In genomic region chr17:78360371-78361226, GRCh38 we compare ENCODE assay signal across 8 cellular contexts. TPM values are rescaled to one million over a fixed set of nuclear protein-coding genes. Genes with fewer than 3 reads are reported as not detected.
DNase-seq lines count a peak whose midpoint lies in the region; ATAC-seq and TF ChIP-seq lines count a peak whose summit lies in the region.

No MANE protein-coding gene starts in this region.

- H3K9me3 Mint-ChIP-seq in stimulated activated naive CD8-positive, alpha-beta T cell treated with anti-CD3 and anti-CD28 coated beads, Interleukin-15, Interleukin-2, amounts not matched to agents 100 ng/mL and 50 ng/mL, for 24 hours: no peaks in the 10 kb centered on the region

- TF ChIP-seq CTCF in Loucy (conservative IDR thresholded peaks at IDR 0.05; ENCODE audit: low read length) (peak; percentile 86), foreskin fibroblast (IDR thresholded peaks at IDR 0.05; ENCODE audit: low read depth, low read length) (peak; percentile 96), neural cell (IDR thresholded peaks at IDR 0.05; ENCODE audit: poor library complexity, severe bottlenecking) (peak; percentile 83)

- H3K4me3 Mint-ChIP-seq in stimulated activated naive CD8-positive, alpha-beta T cell treated with anti-CD3 and anti-CD28 coated beads, Interleukin-15, Interleukin-2, amounts not matched to agents 100 ng/mL and 50 ng/mL, for 24 hours: peak overlapping the region; percentile 74

- peaks cover 24% of the 10 kb centered on the region for H3K4me1 ChIP-seq in Loucy (ENCODE audit: insufficient read depth, low read length, poor library complexity, severe bottlenecking)

- no peak for TF ChIP-seq EP300 in neural cell (conservative IDR thresholded peaks at IDR 0.05; ENCODE audit: poor library complexity, severe bottlenecking)

- H3K27me3 Mint-ChIP-seq in stimulated activated naive CD8-positive, alpha-beta T cell treated with anti-CD3 and anti-CD28 coated beads, Interleukin-15, Interleukin-2, amounts not matched to agents 100 ng/mL and 50 ng/mL, for 24 hours: peaks cover 11% of the 10 kb centered on the region

- H4K20me1 ChIP-seq in Loucy (ENCODE audit: insufficient read depth, low read length, poor library complexity, severe bottlenecking) (no peaks in the 10 kb centered on the region), neural cell (ENCODE audit: insufficient read depth) (peaks cover 8% of the 10 kb centered on the region)

- peak overlapping the region; percentile 61 for H3K27ac ChIP-seq in neural cell (ENCODE audit: low read length)

- H3K79me2 ChIP-seq in Loucy (ENCODE audit: insufficient read depth, low read length) (no peaks in the 10 kb centered on the region), neural cell (replicated peaks; ENCODE audit: insufficient read depth, low read length) (peaks cover 21% of the 10 kb centered on the region)

- peak overlapping the region; percentile 86 for H3K27ac Mint-ChIP-seq in stimulated activated naive CD8-positive, alpha-beta T cell treated with anti-CD3 and anti-CD28 coated beads, Interleukin-15, Interleukin-2, amounts not matched to agents 100 ng/mL and 50 ng/mL, for 24 hours

- peaks cover under 1% of the 10 kb centered on the region; the same call in 1 of the 2 replicates for H3F3A ChIP-seq in Loucy (ENCODE audit: low read depth)
- no peaks in the 10 kb centered on the region for H3F3A ChIP-seq in neural cell (ENCODE audit: insufficient read depth, low read length, poor library complexity, severe bottlenecking)

- peak overlapping the region; percentile 80 for H3K4me3 ChIP-seq in Loucy (ENCODE audit: low read length, poor library complexity, severe bottlenecking)
- H3K4me3 ChIP-seq in foreskin fibroblast (ENCODE audit: low read depth in 1 of 2, low read length in 2 of 2): peak overlapping the region; percentile 52 to 68
- H3K4me3 ChIP-seq in neural cell (ENCODE audit: low read length): peak overlapping the region; percentile 92

- peak overlapping the region; percentile 88 for H2AFZ ChIP-seq in Loucy (ENCODE audit: low read length)
- peak overlapping the region; percentile 62 for H2AFZ ChIP-seq in neural cell (ENCODE audit: low read depth, low read length)

- DNase-seq in CD1c-positive myeloid dendritic cell (ENCODE audit: extremely low spot score) (peak; percentile 90), SHP77 treated with DMSO at 0.1 percent for 48 hours (lab: John Stamatoyannopoulos, UW) (peak; percentile 84), activated gamma-delta T cell (lab: John Stamatoyannopoulos, UW) (peak; percentile 74), foreskin fibroblast (peak; percentile 68 to 93)

- peak; percentile 61 for TF ChIP-seq RAD21 in neural cell (conservative IDR thresholded peaks at IDR 0.05)

- H3K9me3 ChIP-seq in Loucy (ENCODE audit: insufficient read depth, low read depth, low read length) (no peaks in the 10 kb centered on the region), neural cell (ENCODE audit: low read length) (no peaks in the 10 kb centered on the region)

- H3K4me2 ChIP-seq in Loucy (ENCODE audit: low read depth, low read length, poor library complexity, severe bottlenecking) (peak overlapping the region; percentile 98), neural cell (ENCODE audit: low read length) (no peak overlapping the region)

- peak overlapping the region; percentile 63 for H3K9ac ChIP-seq in Loucy (ENCODE audit: low read depth, low read length, poor library complexity, severe bottlenecking)
- H3K9ac ChIP-seq in neural cell (ENCODE audit: low read length): peak overlapping the region; percentile 76

- H3K36me3 ChIP-seq in Loucy (ENCODE audit: insufficient read depth, low read length) (no peaks in the 10 kb centered on the region), neural cell (ENCODE audit: insufficient read depth, low read length) (no peaks in the 10 kb centered on the region)

- H3K9me2 ChIP-seq in Loucy (replicated peaks; ENCODE audit: low read depth, low read length) (no peaks in the 10 kb centered on the region), neural cell (ENCODE audit: insufficient read depth, low read length) (no peaks in the 10 kb centered on the region)

- ATAC-seq in GM21576 (IDR thresholded peaks at IDR 0.05; ENCODE audit: unreplicated experiment): peak; percentile 24

- H3K36me3 Mint-ChIP-seq in stimulated activated naive CD8-positive, alpha-beta T cell treated with anti-CD3 and anti-CD28 coated beads, Interleukin-15, Interleukin-2, amounts not matched to agents 100 ng/mL and 50 ng/mL, for 24 hours (ENCODE audit: low read depth): peaks cover 23% of the 10 kb centered on the region

- peaks cover 9% of the 10 kb centered on the region for H3K27me3 ChIP-seq in Loucy (ENCODE audit: insufficient read depth, low read length, poor library complexity, severe bottlenecking)
- H3K27me3 ChIP-seq in neural cell (ENCODE audit: insufficient read depth, low read depth, low read length): no peaks in the 10 kb centered on the region

- H3K4me1 Mint-ChIP-seq in stimulated activated naive CD8-positive, alpha-beta T cell treated with anti-CD3 and anti-CD28 coated beads, Interleukin-15, Interleukin-2, amounts not matched to agents 100 ng/mL and 50 ng/mL, for 24 hours (ENCODE audit: low read depth): peaks cover 42% of the 10 kb centered on the region

TF ChIP-seq in neural cell, 6 proteins besides CTCF, POLR2A, EP300 and RAD21:
- TF ChIP-seq EZH2 (IDR thresholded peaks at IDR 0.05; ENCODE audit: borderline replicate concordance, insufficient read depth, low read length, poor library complexity, severe bottlenecking) (no peak), MXI1 (conservative IDR thresholded peaks at IDR 0.05; ENCODE audit: poor library complexity, severe bottlenecking) (no peak), SMC3 (conservative IDR thresholded peaks at IDR 0.05; ENCODE audit: poor library complexity) (peak; percentile 73), POLR2AphosphoS5 (IDR thresholded peaks at IDR 0.05) (no peak), TAF1 (IDR thresholded peaks at IDR 0.05; ENCODE audit: low read depth) (no peak), REST (IDR thresholded peaks at IDR 0.05; ENCODE audit: borderline replicate concordance) (no peak)

RNA-seq across cellular contexts. Expression of gene SOCS3, which starts 0.7 kb away (rescaled TPM):
- polyA plus RNA-seq in neural cell: 5.4 and 7.1 TPM in 2 replicates
- polyA minus RNA-seq in neural cell: 14.9 and 17.3 TPM in 2 replicates

RNA-seq across cellular contexts. Expression of gene PGS1, which starts 17.9 kb away (rescaled TPM):
- polyA plus RNA-seq in neural cell: 65.7 and 81.8 TPM in 2 replicates
- polyA minus RNA-seq in neural cell: 61.6 and 64.1 TPM in 2 replicates

Comparison
In these comparisons a context has a peak if more than half of its experiments do, and no peak if none do; other contexts are left out.
1. Peak in every context shown above with its lines: DNase-seq, ATAC-seq, H3K4me3 ChIP-seq and H3K27ac ChIP-seq.